26 cellular contexts compared by ENCODE assay signal in genomic region chr13:65064967-65065366, GRCh38.
"Had no signal": no experiment of that assay in that cellular context is flagged by ENCODE, and none has a peak within 500 bp of the region (broad histone marks: within the 10 kb centered on the region; RNA-seq: fewer than 3 reads in every experiment).

No MANE protein-coding gene starts in this region.

- H3K4me1 Mint-ChIP-seq: activated B cell treated with CpG ODN at 0.5 μM for 24 hours; activated CD4-positive, alpha-beta T cell treated with anti-CD3 and anti-CD28 coated beads, Interleukin-2, amount 10 ng/mL, durations not matched to agents 24 days and 14 days; activated CD8-positive, alpha-beta memory T cell treated with anti-CD3 and anti-CD28 coated beads, Interleukin-2, amount 10 ng/mL, durations not matched to agents 7 days and 5 days; activated naive CD8-positive, alpha-beta T cell treated with anti-CD3 and anti-CD28 coated beads, Interleukin-2, amount 50 U/mL, for 24 hours had no signal

- H3K27me3 Mint-ChIP-seq: activated B cell treated with CpG ODN at 0.5 μM for 24 hours; activated CD4-positive, alpha-beta T cell treated with anti-CD3 and anti-CD28 coated beads, Interleukin-2, amount 10 ng/mL, durations not matched to agents 24 days and 14 days; activated CD8-positive, alpha-beta memory T cell treated with anti-CD3 and anti-CD28 coated beads, Interleukin-2, amount 10 ng/mL, durations not matched to agents 7 days and 5 days; activated naive CD8-positive, alpha-beta T cell treated with anti-CD3 and anti-CD28 coated beads, Interleukin-2, amount 50 U/mL, for 24 hours; activated T-cell treated with anti-CD3 and anti-CD28 coated beads, Interleukin-2, amount 50 U/mL, for 24 hours had no signal

- H3K4me2 ChIP-seq: KMS-11 had no signal

- H3K27me3 ChIP-seq: ascending aorta, body of pancreas had no signal

- H3K9ac ChIP-seq: KMS-11 had no signal

- ATAC-seq: activated CD8-positive, alpha-beta memory T cell treated with anti-CD3 and anti-CD28 coated beads, Interleukin-2, amount 10 ng/mL, durations not matched to agents 7 days and 5 days; activated naive CD4-positive, alpha-beta T cell treated with anti-CD3 and anti-CD28 coated beads, Interleukin-2, amount 50 U/mL, for 72 hours; activated naive CD8-positive, alpha-beta T cell treated with anti-CD3 and anti-CD28 coated beads, Interleukin-2, amount 50 U/mL, for 24 hours; body of pancreas had no signal

- H3K36me3 Mint-ChIP-seq: activated CD8-positive, alpha-beta memory T cell treated with anti-CD3 and anti-CD28 coated beads, Interleukin-2, amount 10 ng/mL, durations not matched to agents 7 days and 5 days; activated naive CD4-positive, alpha-beta T cell treated with anti-CD3 and anti-CD28 coated beads, Interleukin-2, amount 50 U/mL, for 72 hours had no signal

- H3K4me3 ChIP-seq: ascending aorta, body of pancreas, coronary artery had no signal

- H3K27ac Mint-ChIP-seq: activated B cell treated with CpG ODN at 0.5 μM for 24 hours; activated CD4-positive, alpha-beta T cell treated with anti-CD3 and anti-CD28 coated beads, Interleukin-2, amount 10 ng/mL, durations not matched to agents 24 days and 14 days; activated CD8-positive, alpha-beta memory T cell treated with anti-CD3 and anti-CD28 coated beads, Interleukin-2, amount 10 ng/mL, durations not matched to agents 7 days and 5 days; activated naive CD4-positive, alpha-beta T cell treated with anti-CD3 and anti-CD28 coated beads, Interleukin-2, amount 50 U/mL, for 72 hours; activated naive CD8-positive, alpha-beta T cell treated with anti-CD3 and anti-CD28 coated beads, Interleukin-2, amount 50 U/mL, for 24 hours; activated T-cell treated with anti-CD3 and anti-CD28 coated beads, Interleukin-2, amount 50 U/mL, for 24 hours; activated T-helper 1 cell treated with anti-CD3 and anti-CD28 coated beads, Interleukin-12 subunit alpha, Interleukin-12 subunit beta, Interleukin-2, Interleukin-4 antibody, amounts not matched to agents 30 ng/mL and 10 ng/mL and 1 ng/mL, durations not matched to agents 14 hours and 24 hours and 36 hours had no signal

- H3K9me3 ChIP-seq: ascending aorta, body of pancreas had no signal

- H3K4me1 ChIP-seq: ascending aorta, body of pancreas had no signal

- H3K27ac ChIP-seq: ascending aorta, body of pancreas, coronary artery, KMS-11 had no signal

- DNase-seq: activated B cell treated with CpG ODN at 0.5 μM for 24 hours; activated CD4-positive, alpha-beta T cell treated with anti-CD3 and anti-CD28 coated beads for 1 hour; activated CD4-positive, alpha-beta T cell treated with anti-CD3 and anti-CD28 coated beads, Interleukin-2, amount 10 ng/mL, durations not matched to agents 24 days and 14 days; activated CD4-positive, alpha-beta T cell treated with anti-CD3 and anti-CD28 coated beads, Interleukin-2, amount 50 U/mL, for 48 hours; activated CD8-positive, alpha-beta memory T cell treated with anti-CD3 and anti-CD28 coated beads, Interleukin-2, amount 10 ng/mL, durations not matched to agents 7 days and 5 days; activated effector memory CD4-positive, alpha-beta T cell treated with anti-CD3 and anti-CD28 coated beads, Interleukin-2, amount 50 U/mL, for 16 hours; activated naive CD4-positive, alpha-beta T cell treated with Interleukin-2 at 50 U/mL for 16 hours; activated naive CD8-positive, alpha-beta T cell treated with anti-CD3 and anti-CD28 coated beads, Interleukin-2, amount 50 U/mL, for 24 hours; activated T-cell treated with anti-CD3 and anti-CD28 coated beads, Interleukin-2, amount 50 U/mL, for 24 hours; amniotic stem cell; body of pancreas; central memory CD4-positive, alpha-beta T cell; NCI-H1694; NCI-H2029; NCI-H2107; NCI-H345; NCI-H510A; NCI-H526 treated with DMSO at 0.1 percent for 48 hours; SHP77 treated with DMSO at 0.1 percent for 48 hours; T-helper 2 cell; T1000 had no signal

- H3K36me3 ChIP-seq: ascending aorta had no signal

- H3K4me3 Mint-ChIP-seq: activated B cell treated with CpG ODN at 0.5 μM for 24 hours; activated CD4-positive, alpha-beta T cell treated with anti-CD3 and anti-CD28 coated beads, Interleukin-2, amount 10 ng/mL, durations not matched to agents 24 days and 14 days; activated CD8-positive, alpha-beta memory T cell treated with anti-CD3 and anti-CD28 coated beads, Interleukin-2, amount 10 ng/mL, durations not matched to agents 7 days and 5 days; activated naive CD8-positive, alpha-beta T cell treated with anti-CD3 and anti-CD28 coated beads, Interleukin-2, amount 50 U/mL, for 24 hours; activated T-cell treated with anti-CD3 and anti-CD28 coated beads, Interleukin-2, amount 50 U/mL, for 24 hours; activated T-helper 1 cell treated with anti-CD3 and anti-CD28 coated beads, Interleukin-12 subunit alpha, Interleukin-12 subunit beta, Interleukin-2, Interleukin-4 antibody, amounts not matched to agents 30 ng/mL and 10 ng/mL and 1 ng/mL, durations not matched to agents 14 hours and 24 hours and 36 hours had no signal
